In genomic region chr16:62700456-62701280, GRCh38 we compare ENCODE assay signal across 22 cellular contexts.
"Had no signal": no experiment of that assay in that cellular context is flagged by ENCODE, and none has a peak within 500 bp of the region (broad histone marks: within the 10 kb centered on the region; RNA-seq: fewer than 3 reads in every experiment).

No MANE protein-coding gene starts in this region.

- DNase-seq: colonic mucosa; effector CD8-positive, alpha-beta T cell; endodermal cell; foreskin fibroblast; heart left ventricle; hippocampal formation; islet precursor cell; natural killer cell; pancreas; right lobe of liver; stimulated activated CD4-positive, alpha-beta T cell treated with anti-CD3 and anti-CD28 coated beads, Interleukin-12 subunit alpha, Interleukin-12 subunit beta, amount 100 ng/mL, for 4 hours; stimulated activated CD4-positive, alpha-beta T cell treated with anti-CD3 and anti-CD28 coated beads, Interleukin-1b, Interleukin-23, amount 100 ng/mL, for 48 hours; stimulated activated CD4-positive, alpha-beta T cell treated with anti-CD3 and anti-CD28 coated beads, Interleukin-4, amount 100 ng/mL, for 1 hour; stimulated activated CD8-positive, alpha-beta memory T cell treated with anti-CD3 and anti-CD28 coated beads, Interleukin-4, amount 100 ng/mL, for 48 hours; stimulated activated naive CD4-positive, alpha-beta T cell; stimulated activated naive CD8-positive, alpha-beta T cell treated with anti-CD3 and anti-CD28 coated beads, Interleukin-15, amount 100 ng/mL, for 72 hours; transverse colon; upper lobe of right lung; uterus had no signal

- ATAC-seq: esophagus mucosa; gastroesophageal sphincter; heart left ventricle; left lobe of liver; natural killer cell; pancreas; right lobe of liver; stimulated activated naive CD8-positive, alpha-beta T cell treated with anti-CD3 and anti-CD28 coated beads, Interleukin-15, amount 100 ng/mL, for 72 hours; upper lobe of right lung had no signal

- FAIRE-seq: pancreas had no signal
